In the genomic region with DNA sequence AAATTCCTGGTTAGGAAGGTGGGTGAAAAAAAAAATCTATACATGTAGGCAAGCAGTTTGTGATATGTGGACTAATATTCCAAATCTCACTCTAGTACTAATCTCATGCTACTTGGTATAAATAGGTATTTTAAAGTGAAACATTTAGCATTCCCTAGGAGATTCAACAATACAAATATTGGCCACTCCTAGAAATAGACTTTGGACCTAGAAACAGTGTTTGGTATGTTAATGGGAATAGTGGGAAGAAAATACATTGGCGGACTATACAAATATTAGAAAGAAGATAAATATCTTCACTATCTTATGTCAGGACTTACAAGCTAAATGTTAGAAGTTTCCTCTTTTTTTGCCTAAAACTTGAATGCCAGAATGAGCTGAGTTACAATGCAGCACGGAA, we compare ENCODE assay signal across 21 cellular contexts. TPM values are rescaled to one million over a fixed set of nuclear protein-coding genes. Genes with fewer than 3 reads are reported as not detected.
A peak's percentile ranks its signal among the peaks of the same experiment; 100 is the strongest.
DNase-seq lines count a peak whose midpoint lies in the region; ATAC-seq and TF ChIP-seq lines count a peak whose summit lies in the region.
"Had no signal": no experiment of that assay in that cellular context is flagged by ENCODE, and none has a peak within 500 bp of the region (broad histone marks: within the 10 kb centered on the region; RNA-seq: fewer than 3 reads in every experiment).

No MANE protein-coding gene starts in this region.

- 94 to 96% methylated on average over 2 of the region's 2 CpGs for WGBS in thyroid gland, 2 donors
- no CpG with 5 or more reads among the region's 2 CpGs for WGBS in mesendoderm (ENCODE audit: extremely low coverage, insufficient coverage, low lambda C conversion rate)

- H4K8ac ChIP-seq in mesendoderm (ENCODE audit: low read depth, low read length), result no peak overlapping the region

- H3K36me3 ChIP-seq in Panc1 (ENCODE audit: control insufficient read depth, insufficient read depth, low read length) (no peaks in the 10 kb centered on the region), thyroid gland (no peaks in the 10 kb centered on the region), mesendoderm (ENCODE audit: control insufficient read depth, insufficient read depth, low read length) (no peaks in the 10 kb centered on the region)

- POLR2A ChIA-PET in Panc1 (lab: Charles Lee), result no interaction called here

- no peak for TF ChIP-seq CTCF in Panc1 (IDR thresholded peaks at IDR 0.05)
- no peak for TF ChIP-seq CTCF in thyroid gland (IDR thresholded peaks at IDR 0.05)

- H3K18ac ChIP-seq in mesendoderm (ENCODE audit: low read length), result no peak overlapping the region

- DNase-seq in activated naive CD8-positive, alpha-beta T cell treated with anti-CD3 and anti-CD28 coated beads for 36 hours, result no peak
- DNase-seq in Panc1 (ENCODE audit: low read depth, low spot score) (no peak), left colon (no peak), thyroid gland (no peak), SIG-M5 (lab: John Stamatoyannopoulos, UW) (no peak), mesendoderm (no peak)
- DNase-seq: DMS153, H7, NCI-H1092 treated with DMSO at 0.1 percent for 48 hours, NCI-H1694, NCI-H2107, NCI-H226, NCI-H69, PC-3 had no signal

- no peaks in the 10 kb centered on the region for H3K79me1 ChIP-seq in mesendoderm (ENCODE audit: low read length)

- H3K4me1 ChIP-seq in Panc1 (ENCODE audit: control insufficient read depth, insufficient read depth, low read length), result no peaks in the 10 kb centered on the region
- peaks cover 19 to 31% of the 10 kb centered on the region in 2 donors for H3K4me1 ChIP-seq in thyroid gland
- H3K4me1 ChIP-seq in mesendoderm (ENCODE audit: control insufficient read depth, low read depth, low read length), result no peaks in the 10 kb centered on the region
- H3K4me1 ChIP-seq: BLaER1 had no signal

- H3K9me3 ChIP-seq in Panc1 (ENCODE audit: control insufficient read depth, insufficient read depth, low read depth, low read length) (no peaks in the 10 kb centered on the region), thyroid gland (no peaks in the 10 kb centered on the region)
- H3K9me3 ChIP-seq: BLaER1 had no signal

- H3K9me3 Mint-ChIP-seq in activated naive CD8-positive, alpha-beta T cell (ENCODE audit: low read depth), result no peaks in the 10 kb centered on the region
- peaks cover 2% of the 10 kb centered on the region for H3K9me3 Mint-ChIP-seq in activated naive CD8-positive, alpha-beta T cell treated with anti-CD3 and anti-CD28 coated beads for 36 hours

- no peaks in the 10 kb centered on the region for H3K27me3 ChIP-seq in Panc1 (ENCODE audit: control insufficient read depth, insufficient read depth, low read length)
- H3K27me3 ChIP-seq in thyroid gland, result no peaks in the 10 kb centered on the region
- H3K27me3 ChIP-seq in mesendoderm (ENCODE audit: insufficient read depth, low read length, poor library complexity), result no peaks in the 10 kb centered on the region
- H3K27me3 ChIP-seq: BLaER1 had no signal

- H3K4me3 ChIP-seq in Panc1 (ENCODE audit: low read depth in 2 of 2, low read length in 2 of 2) (no peak overlapping the region), thyroid gland (replicated peaks in 1 of 3) (no peak overlapping the region), mesendoderm (ENCODE audit: low read length) (no peak overlapping the region)
- H3K4me3 ChIP-seq: BLaER1, K562 had no signal

- H3K36me3 Mint-ChIP-seq in activated naive CD8-positive, alpha-beta T cell, result peaks cover 11% of the 10 kb centered on the region
- H3K36me3 Mint-ChIP-seq in activated naive CD8-positive, alpha-beta T cell treated with anti-CD3 and anti-CD28 coated beads for 36 hours, result peaks cover 32% of the 10 kb centered on the region

- H3K27me3 Mint-ChIP-seq in activated naive CD8-positive, alpha-beta T cell, result no peaks in the 10 kb centered on the region
- H3K27me3 Mint-ChIP-seq in activated naive CD8-positive, alpha-beta T cell treated with anti-CD3 and anti-CD28 coated beads for 36 hours, result no peaks in the 10 kb centered on the region

- peak overlapping the region; percentile 28 for H3K27ac Mint-ChIP-seq in activated naive CD8-positive, alpha-beta T cell
- H3K27ac Mint-ChIP-seq in activated naive CD8-positive, alpha-beta T cell treated with anti-CD3 and anti-CD28 coated beads for 36 hours, result no peak overlapping the region

- H3K4me1 Mint-ChIP-seq in activated naive CD8-positive, alpha-beta T cell (ENCODE audit: low read depth), result peaks cover 25% of the 10 kb centered on the region
- H3K4me1 Mint-ChIP-seq in activated naive CD8-positive, alpha-beta T cell treated with anti-CD3 and anti-CD28 coated beads for 36 hours, result peaks cover 29% of the 10 kb centered on the region

- H3K4me2 ChIP-seq in mesendoderm (ENCODE audit: low read length), result no peak overlapping the region
- H3K4me2 ChIP-seq: BLaER1 had no signal

- no peak for TF ChIP-seq POLR2A in thyroid gland (IDR thresholded peaks at IDR 0.05)

- no peak overlapping the region for H2BK5ac ChIP-seq in mesendoderm (ENCODE audit: low read length)

- no peak overlapping the region for H3K4me3 Mint-ChIP-seq in activated naive CD8-positive, alpha-beta T cell
- no peak overlapping the region for H3K4me3 Mint-ChIP-seq in activated naive CD8-positive, alpha-beta T cell treated with anti-CD3 and anti-CD28 coated beads for 36 hours

- no peaks in the 10 kb centered on the region for H3K79me2 ChIP-seq in mesendoderm (ENCODE audit: control insufficient read depth, insufficient read depth, low read length)

- no peak overlapping the region for H2BK120ac ChIP-seq in mesendoderm (ENCODE audit: low read depth, low read length)

- in situ Hi-C loops in Panc1 (cut with HindIII; ENCODE audit: low pct_unique_long_range_greater_than_20kb, low sequenced_read_pairs), result no loop called here

- intact Hi-C loops in Panc1 (cut with micrococcal nuclease; ENCODE audit: unreplicated experiment), result no loop called here
- intact Hi-C loops in left colon (cut with DNase I, micrococcal nuclease), result no loop called here
- intact Hi-C loops in thyroid gland (cut with DNase I), result loop anchor here (5.0 kb wide), 1 partner anchor 53 kb away; a partner anchor contains a TSS

- no peak overlapping the region for H4K5ac ChIP-seq in mesendoderm (ENCODE audit: low read length)

- no peak overlapping the region for H3K9ac ChIP-seq in mesendoderm (ENCODE audit: low read length)
- H3K9ac ChIP-seq: BLaER1 had no signal

- H3K27ac ChIP-seq in Panc1 (ENCODE audit: low read length), result no peak overlapping the region
- H3K27ac ChIP-seq in thyroid gland, result peak overlapping the region in 2 of 3 donors; percentile 21 to 64
- no peak overlapping the region for H3K27ac ChIP-seq in mesendoderm (ENCODE audit: low read depth, low read length)
- H3K27ac ChIP-seq: BLaER1 had no signal

- H3K23ac ChIP-seq in mesendoderm (ENCODE audit: low read length), result no peak overlapping the region

- no peak overlapping the region for H3K4ac ChIP-seq in mesendoderm (ENCODE audit: low read depth, low read length)

- no peak overlapping the region for H2BK15ac ChIP-seq in mesendoderm (replicated peaks; ENCODE audit: low read depth)

- TSS peak; percentile 47 for BruUV-seq in Panc1 (replicated peaks; lab: Mats Ljungman, UMichigan)

- H3K56ac ChIP-seq in mesendoderm (ENCODE audit: low read length), result no peak overlapping the region

- no peak overlapping the region for H2AK5ac ChIP-seq in mesendoderm (ENCODE audit: low read length)

- ATAC-seq in Panc1 (no peak), left colon (peak; percentile 73), GM19328 (IDR thresholded peaks at IDR 0.05; ENCODE audit: unreplicated experiment) (no peak)
- ATAC-seq: K562, PC-3 had no signal

- CTCF ChIA-PET in Panc1 (lab: Charles Lee), result interaction anchor here (0.7 kb wide), 1 partner anchor 13 kb away, joined by 3 read pairs; no protein-coding TSS in a partner anchor

RNA-seq across cellular contexts. Expression of gene HIGD1C, which starts 28.2 kb away (rescaled TPM):
- not detected for total RNA-seq in activated naive CD8-positive, alpha-beta T cell treated with anti-CD3 and anti-CD28 coated beads for 36 hours
- total RNA-seq in Panc1 (2021; ENCODE audit: unreplicated experiment) (not detected), left colon (not detected), thyroid gland (not detected)
- polyA plus RNA-seq in Panc1 (2012; ENCODE audit: insufficient read length), result not detected
- polyA plus RNA-seq in mesendoderm (2013, experiment 1 of 2), result not detected
- polyA plus RNA-seq in mesendoderm (2013, experiment 2 of 2), result not detected
- total RNA-seq: H7, HT1080, K562, M059J, PC-3 had no signal
- polyA plus RNA-seq: AG04450, K562 had no signal

RNA-seq across cellular contexts. Expression of gene SLC11A2, which starts 45.6 kb away (rescaled TPM):
- total RNA-seq in activated naive CD8-positive, alpha-beta T cell treated with anti-CD3 and anti-CD28 coated beads for 36 hours, result 10 to 100 TPM; 24.5 to 27.3 TPM
- total RNA-seq in Panc1 (2021; ENCODE audit: unreplicated experiment), result 59.9 TPM
- polyA plus RNA-seq in Panc1 (2012; ENCODE audit: insufficient read length), result 30.6 TPM
- total RNA-seq in left colon, result 10 to 100 TPM; 41.9 to 50.0 TPM
- 100 to 1,000 TPM; 100 to 163 (median 140) TPM for total RNA-seq in thyroid gland
- polyA plus RNA-seq in mesendoderm (2013, experiment 1 of 2), result 25.6 TPM
- polyA plus RNA-seq in mesendoderm (2013, experiment 2 of 2), result 24.3 TPM

Comparison
In these comparisons a context has a peak if more than half of its experiments do, and no peak if none do; other contexts are left out.
1. H3K27ac ChIP-seq: peak in thyroid gland (2 of 3); none in Panc1 (single experiment) and mesendoderm (single experiment).